3 cellular contexts compared by ENCODE assay signal in genomic region chr10:93553501-93554374, GRCh38.
A peak's percentile ranks its signal among the peaks of the same experiment; 100 is the strongest.
TF ChIP-seq lines count a peak whose summit lies in the region.

No MANE protein-coding gene starts in this region.

TF ChIP-seq in HEK293, 187 proteins besides CTCF, POLR2A, EP300 and RAD21:
- TF ChIP-seq KLF8 (tag by site-specific recombination; IDR thresholded peaks at IDR 0.05) (no peak), ZFP41 (tag by site-specific recombination; IDR thresholded peaks at IDR 0.05; ENCODE audit: borderline replicate concordance) (no peak), ZNF121 (tag by site-specific recombination; IDR thresholded peaks at IDR 0.05) (no peak), ZSCAN4 (tag by site-specific recombination; IDR thresholded peaks at IDR 0.05) (0 out of 2 replicates have a peak, but pooled peaks have one; percentile 43), ZNF211 (tag by site-specific recombination; IDR thresholded peaks at IDR 0.05; ENCODE audit: low read depth) (no peak), ZFHX2 (tag by site-specific recombination; conservative IDR thresholded peaks at IDR 0.05) (0 out of 2 replicates have a peak, but pooled peaks have one; percentile 35), PRDM1 (tag by site-specific recombination; IDR thresholded peaks at IDR 0.05) (peak; percentile 91)

TF ChIP-seq in GM12878, 131 proteins besides CTCF, POLR2A, EP300 and RAD21:
- TF ChIP-seq ZNF207 (IDR thresholded peaks at IDR 0.05; ENCODE audit: borderline replicate concordance) (no peak), RELB (IDR thresholded peaks at IDR 0.05; ENCODE audit: low read depth) (no peak), SIN3A (IDR thresholded peaks at IDR 0.05; ENCODE audit: low read depth, low read length) (no peak), FOXK2 (IDR thresholded peaks at IDR 0.05) (no peak), SMAD1 (IDR thresholded peaks at IDR 0.05; ENCODE audit: low read depth, partially characterized antibody) (no peak)

TF ChIP-seq in HepG2, 621 proteins besides CTCF, POLR2A, EP300 and RAD21:
- TF ChIP-seq POGK (CRISPR knock-in tag; conservative IDR thresholded peaks at IDR 0.05), result no peak
- TF ChIP-seq SOX6 (IDR thresholded peaks at IDR 0.05), result no peak
- 0 out of 2 replicates have a peak, but pooled peaks have one; percentile 9 for TF ChIP-seq SOX6 (CRISPR knock-in tag; IDR thresholded peaks at IDR 0.05)
